1 cellular context compared by ENCODE assay signal in genomic region chr17:79991924-79992656, GRCh38.
TF ChIP-seq lines count a peak whose summit lies in the region.

No MANE protein-coding gene starts in this region.

TF ChIP-seq in HepG2, 621 proteins besides CTCF, POLR2A, EP300 and RAD21 (continued from another document and continues in another):
- TF ChIP-seq CSRNP2 (CRISPR knock-in tag; conservative IDR thresholded peaks at IDR 0.05; ENCODE audit: low read depth) = no peak
- TF ChIP-seq NCOA1 (CRISPR knock-in tag; IDR thresholded peaks at IDR 0.05) = no peak; the same call in 1 of the 2 replicates
- no peak for TF ChIP-seq SOX6 (IDR thresholded peaks at IDR 0.05)
- peak; percentile 72 for TF ChIP-seq SOX6 (CRISPR knock-in tag; IDR thresholded peaks at IDR 0.05)
- TF ChIP-seq FOXA3 (CRISPR knock-in tag; IDR thresholded peaks at IDR 0.05) = peak; percentile 69; the same call in 1 of the 2 replicates
- no peak for TF ChIP-seq JUND (CRISPR knock-in tag; IDR thresholded peaks at IDR 0.05)
- TF ChIP-seq ZNF75D (CRISPR knock-in tag; IDR thresholded peaks at IDR 0.05; ENCODE audit: borderline replicate concordance) = no peak
- peak; percentile 22; the same call in 1 of the 2 replicates for TF ChIP-seq ZFY (CRISPR knock-in tag; IDR thresholded peaks at IDR 0.05)
- no peak for TF ChIP-seq FOXP1 (IDR thresholded peaks at IDR 0.05)
- TF ChIP-seq FOXP1 (CRISPR knock-in tag; IDR thresholded peaks at IDR 0.05) = peak; percentile 38; the same call in 1 of the 2 replicates
- TF ChIP-seq SATB2 (CRISPR knock-in tag; IDR thresholded peaks at IDR 0.05) = peak; percentile 40; the same call in 1 of the 2 replicates
- TF ChIP-seq GFI1 (CRISPR knock-in tag; IDR thresholded peaks at IDR 0.05; ENCODE audit: borderline replicate concordance) = no peak
- TF ChIP-seq ZFP36L1 (CRISPR knock-in tag; IDR thresholded peaks at IDR 0.05) = no peak
- TF ChIP-seq RNF219 (CRISPR knock-in tag; IDR thresholded peaks at IDR 0.05) = no peak
- no peak; the same call in none of the 2 replicates for TF ChIP-seq HOXA3 (CRISPR knock-in tag; IDR thresholded peaks at IDR 0.05)
- peak; percentile 97 for TF ChIP-seq RBFOX2 (IDR thresholded peaks at IDR 0.05; ENCODE audit: low read depth, low read length)
- peak; percentile 55 for TF ChIP-seq MED13 (CRISPR knock-in tag; IDR thresholded peaks at IDR 0.05)
- peak; percentile 77; the same call in 1 of the 2 replicates for TF ChIP-seq ZBTB7A (CRISPR knock-in tag; IDR thresholded peaks at IDR 0.05)
- TF ChIP-seq TCF7L2 (IDR thresholded peaks at IDR 0.05; ENCODE audit: low read depth, low read length) = no peak
- no peak for TF ChIP-seq SP140L (CRISPR knock-in tag; IDR thresholded peaks at IDR 0.05; ENCODE audit: borderline replicate concordance)
- TF ChIP-seq RFX5 (IDR thresholded peaks at IDR 0.05; ENCODE audit: low read depth, low read length) = no peak
- no peak; the same call in 1 of the 2 replicates for TF ChIP-seq SOX5 (CRISPR knock-in tag; IDR thresholded peaks at IDR 0.05; ENCODE audit: borderline replicate concordance)
- TF ChIP-seq PAXIP1 (CRISPR knock-in tag; conservative IDR thresholded peaks at IDR 0.05) = peak; percentile 66
- TF ChIP-seq ETS1 (CRISPR knock-in tag; IDR thresholded peaks at IDR 0.05) = no peak
- TF ChIP-seq HNRNPK (IDR thresholded peaks at IDR 0.05; ENCODE audit: low read depth, low read length, poor library complexity, severe bottlenecking) = peak; percentile 8
- peak in 1 of 2 experiments; percentile 80; a peak in 1 of 4 replicates for TF ChIP-seq KLF16 (CRISPR knock-in tag; IDR thresholded peaks at IDR 0.05)
- TF ChIP-seq MIER3 (CRISPR knock-in tag; IDR thresholded peaks at IDR 0.05; ENCODE audit: borderline replicate concordance) = no peak; the same call in 1 of the 2 replicates
- no peak for TF ChIP-seq PREB (CRISPR knock-in tag; IDR thresholded peaks at IDR 0.05)
- no peak for TF ChIP-seq SALL1 (CRISPR knock-in tag; IDR thresholded peaks at IDR 0.05)
- TF ChIP-seq BCL3 (CRISPR knock-in tag; IDR thresholded peaks at IDR 0.05) = no peak
- no peak for TF ChIP-seq ZBTB49 (CRISPR knock-in tag; IDR thresholded peaks at IDR 0.05; ENCODE audit: borderline replicate concordance)
- TF ChIP-seq ARID4A (CRISPR knock-in tag; IDR thresholded peaks at IDR 0.05; ENCODE audit: borderline replicate concordance) = peak; percentile 58; the same call in 1 of the 2 replicates
- TF ChIP-seq NCOA2 (CRISPR knock-in tag; IDR thresholded peaks at IDR 0.05) = peak; percentile 60; the same call in 1 of the 2 replicates
- no peak for TF ChIP-seq ZNF17 (CRISPR knock-in tag; IDR thresholded peaks at IDR 0.05)
- no peak for TF ChIP-seq NPAS2 (CRISPR knock-in tag; IDR thresholded peaks at IDR 0.05; ENCODE audit: borderline replicate concordance)
- no peak for TF ChIP-seq ERF (CRISPR knock-in tag; IDR thresholded peaks at IDR 0.05)
- TF ChIP-seq SIX1 (CRISPR knock-in tag; IDR thresholded peaks at IDR 0.05; ENCODE audit: borderline replicate concordance) = peak; percentile 95
- peak; percentile 50; the same call in 1 of the 2 replicates for TF ChIP-seq DNMT1 (CRISPR knock-in tag; IDR thresholded peaks at IDR 0.05)
- TF ChIP-seq MAZ (IDR thresholded peaks at IDR 0.05; ENCODE audit: borderline replicate concordance, low read depth, low read length) = no peak; the same call in 1 of the 2 replicates
- TF ChIP-seq MAZ (CRISPR knock-in tag; IDR thresholded peaks at IDR 0.05; ENCODE audit: low read depth) = no peak; the same call in 1 of the 2 replicates
- TF ChIP-seq ZNF746 (CRISPR knock-in tag; IDR thresholded peaks at IDR 0.05) = peak; percentile 82
- no peak for TF ChIP-seq DPF2 (CRISPR knock-in tag; IDR thresholded peaks at IDR 0.05; ENCODE audit: borderline replicate concordance, low read depth)
- TF ChIP-seq ZNF382 (CRISPR knock-in tag; IDR thresholded peaks at IDR 0.05; ENCODE audit: borderline replicate concordance) = no peak
- no peak for TF ChIP-seq JARID2 (CRISPR knock-in tag; IDR thresholded peaks at IDR 0.05; ENCODE audit: insufficient replicate concordance)
